9 cellular contexts compared by ENCODE assay signal in the genomic region with DNA sequence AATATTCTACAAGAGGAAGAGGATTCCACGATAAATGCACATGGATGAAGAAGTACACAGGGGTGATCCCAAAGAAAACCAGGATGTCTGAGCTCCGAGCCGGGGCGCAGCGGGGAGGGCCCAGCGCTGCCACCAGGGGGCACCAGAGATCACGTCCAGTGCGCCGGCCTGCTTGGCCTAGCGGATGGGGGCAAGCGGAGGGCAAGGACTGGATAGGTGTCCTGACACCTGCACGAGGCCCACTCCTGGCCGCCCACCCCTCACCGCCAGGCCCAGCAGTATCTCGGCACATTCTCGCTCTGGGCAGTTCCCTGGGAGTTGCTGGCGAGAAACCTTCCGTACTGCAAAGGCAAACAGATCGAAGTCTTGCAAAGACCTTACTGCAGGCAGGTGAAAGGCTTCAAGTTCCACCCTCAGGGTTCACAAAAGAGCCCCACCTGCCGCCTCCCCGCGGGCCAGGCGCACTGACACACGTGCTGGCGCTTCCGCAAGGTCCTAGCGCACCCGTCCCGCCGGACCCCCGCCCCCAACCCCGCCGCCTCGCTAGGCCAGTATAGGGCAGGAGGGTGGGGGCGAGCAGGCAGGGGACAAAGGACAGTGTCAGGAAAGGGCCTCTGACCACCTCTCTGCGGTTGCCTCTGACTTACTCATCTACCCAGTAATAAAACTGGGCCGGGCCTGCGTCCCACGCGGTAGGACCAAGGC. TPM values are rescaled to one million over a fixed set of nuclear protein-coding genes. Genes with fewer than 3 reads are reported as not detected.
A peak's percentile ranks its signal among the peaks of the same experiment; 100 is the strongest.
DNase-seq lines count a peak whose midpoint lies in the region; ATAC-seq and TF ChIP-seq lines count a peak whose summit lies in the region.
"Had no signal": no experiment of that assay in that cellular context is flagged by ENCODE, and none has a peak within 500 bp of the region (broad histone marks: within the 10 kb centered on the region; RNA-seq: fewer than 3 reads in every experiment).

No MANE protein-coding gene starts in this region.

- H3K4me1 Mint-ChIP-seq in activated T-cell treated with anti-CD3 and anti-CD28 coated beads, Interleukin-2, amount 50 U/mL, for 4 hours (ENCODE audit: low read depth), result peaks cover 2% of the 10 kb centered on the region
- peaks cover 51% of the 10 kb centered on the region for H3K4me1 Mint-ChIP-seq in nephron progenitor cell
- peaks cover 20% of the 10 kb centered on the region for H3K4me1 Mint-ChIP-seq in stimulated activated naive CD8-positive, alpha-beta T cell treated with anti-CD3 and anti-CD28 coated beads, Interleukin-15, amount 100 ng/mL, for 72 hours

- H3K27ac Mint-ChIP-seq in nephron progenitor cell, result no peak overlapping the region
- no peak overlapping the region for H3K27ac Mint-ChIP-seq in stimulated activated naive CD8-positive, alpha-beta T cell treated with anti-CD3 and anti-CD28 coated beads, Interleukin-15, amount 100 ng/mL, for 72 hours

- H3K36me3 ChIP-seq in fibroblast of lung (ENCODE audit: control insufficient read depth, insufficient read depth, low read length), result no peaks in the 10 kb centered on the region

- H3K4me3 Mint-ChIP-seq in activated T-cell treated with anti-CD3 and anti-CD28 coated beads, Interleukin-2, amount 50 U/mL, for 4 hours, result no peak overlapping the region
- H3K4me3 Mint-ChIP-seq in nephron progenitor cell, result no peak overlapping the region
- no peak overlapping the region for H3K4me3 Mint-ChIP-seq in stimulated activated naive CD8-positive, alpha-beta T cell treated with anti-CD3 and anti-CD28 coated beads, Interleukin-15, amount 100 ng/mL, for 72 hours

- peak; percentile 17 to 30 for ATAC-seq in activated T-cell treated with anti-CD3 and anti-CD28 coated beads, Interleukin-2, amount 50 U/mL, for 4 hours
- peak; percentile 42 for ATAC-seq in stimulated activated naive CD8-positive, alpha-beta T cell treated with anti-CD3 and anti-CD28 coated beads, Interleukin-15, amount 100 ng/mL, for 72 hours
- no peak for ATAC-seq in HG02885 (IDR thresholded peaks at IDR 0.05; ENCODE audit: poor library complexity, unreplicated experiment)

- H3K4me3 ChIP-seq in AG04450 (ENCODE audit: low read depth, low read length) (no peak overlapping the region), fibroblast of lung (replicated peaks in 1 of 4; ENCODE audit: control extremely low read depth in 1 of 4, insufficient read depth in 1 of 4, low read depth in 3 of 4, low read length in 4 of 4) (no peak overlapping the region)

- H4K20me1 ChIP-seq in fibroblast of lung (ENCODE audit: control insufficient read depth, extremely low read depth, insufficient read depth, low read length), result no peaks in the 10 kb centered on the region

- H3K4me1 ChIP-seq in fibroblast of lung (ENCODE audit: control insufficient read depth, extremely low read depth, insufficient read depth, low read length), result peaks cover 2% of the 10 kb centered on the region

- H3K4me2 ChIP-seq in fibroblast of lung (ENCODE audit: extremely low read depth, insufficient read depth, low read length), result no peak overlapping the region

- H3K79me2 ChIP-seq in fibroblast of lung (ENCODE audit: control insufficient read depth, insufficient read depth, low read length), result no peaks in the 10 kb centered on the region

- DNase-seq in AG04450 (ENCODE audit: low read depth, low spot score) (no peak), GM19238 (ENCODE audit: insufficient read length, low spot score) (peak; percentile 71), NOMO-1 treated with DMSO at 0.1 percent for 48 hours (lab: John Stamatoyannopoulos, UW; ENCODE audit: unreplicated experiment) (peak; percentile 25), fibroblast of lung (ENCODE audit: low read depth in 2 of 2) (peak; percentile 17 to 48), nephron progenitor cell (peak; percentile 94)
- DNase-seq in activated T-cell treated with anti-CD3 and anti-CD28 coated beads, Interleukin-2, amount 50 U/mL, for 4 hours, result peak; percentile 69
- peak; percentile 69 to 73 for DNase-seq in stimulated activated naive CD8-positive, alpha-beta T cell treated with anti-CD3 and anti-CD28 coated beads, Interleukin-15, amount 100 ng/mL, for 72 hours

- no peak overlapping the region for H3K27ac ChIP-seq in AG04450 (ENCODE audit: low read depth, low read length)
- H3K27ac ChIP-seq in fibroblast of lung (ENCODE audit: insufficient read depth, low read length), result no peak overlapping the region

- H3K9me3 ChIP-seq in AG04450 (ENCODE audit: control insufficient read depth, insufficient read depth, low read length) (peaks cover 7% of the 10 kb centered on the region; the same call in 1 of the 2 replicates), fibroblast of lung (ENCODE audit: control insufficient read depth, insufficient read depth, low read depth, low read length) (no peaks in the 10 kb centered on the region)

- H2AFZ ChIP-seq in fibroblast of lung (ENCODE audit: low read length), result no peak overlapping the region

- TF ChIP-seq CTCF in AG04450 (IDR thresholded peaks at IDR 0.05; ENCODE audit: low read depth, low read length) (peak; percentile 96), fibroblast of lung (conservative IDR thresholded peaks at IDR 0.05 in 1 of 2, IDR thresholded peaks at IDR 0.05 in 1 of 2; ENCODE audit: low read depth in 1 of 2, low read length in 2 of 2) (peak; percentile 81 to 93), nephron progenitor cell (IDR thresholded peaks at IDR 0.05) (peak; percentile 100)

- POLR2A ChIA-PET in AG04450 (lab: Yijun Ruan, JAX), result interaction anchor here (0.7 to 1.3 kb wide), 3 partner anchors 11 to 143 kb away, joined by 3 to 5 read pairs (median 3); no protein-coding TSS in a partner anchor

- H3K36me3 Mint-ChIP-seq in activated T-cell treated with anti-CD3 and anti-CD28 coated beads, Interleukin-2, amount 50 U/mL, for 4 hours (ENCODE audit: insufficient read depth), result no peaks in the 10 kb centered on the region
- no peaks in the 10 kb centered on the region for H3K36me3 Mint-ChIP-seq in nephron progenitor cell (ENCODE audit: low read depth)

- no peaks in the 10 kb centered on the region for H3K9me3 Mint-ChIP-seq in activated T-cell treated with anti-CD3 and anti-CD28 coated beads, Interleukin-2, amount 50 U/mL, for 4 hours
- no peaks in the 10 kb centered on the region for H3K9me3 Mint-ChIP-seq in nephron progenitor cell
- H3K9me3 Mint-ChIP-seq in stimulated activated naive CD8-positive, alpha-beta T cell treated with anti-CD3 and anti-CD28 coated beads, Interleukin-15, amount 100 ng/mL, for 72 hours, result no peaks in the 10 kb centered on the region

- peaks cover 32% of the 10 kb centered on the region for H3K27me3 Mint-ChIP-seq in activated T-cell treated with anti-CD3 and anti-CD28 coated beads, Interleukin-2, amount 50 U/mL, for 4 hours (ENCODE audit: low read depth)
- peaks cover 80% of the 10 kb centered on the region for H3K27me3 Mint-ChIP-seq in nephron progenitor cell (ENCODE audit: low read depth, poor library complexity)
- peaks cover 77% of the 10 kb centered on the region for H3K27me3 Mint-ChIP-seq in stimulated activated naive CD8-positive, alpha-beta T cell treated with anti-CD3 and anti-CD28 coated beads, Interleukin-15, amount 100 ng/mL, for 72 hours

- H3K9ac ChIP-seq in fibroblast of lung (ENCODE audit: insufficient read depth, low read length), result no peak overlapping the region

- CTCF ChIA-PET in AG04450 (lab: Charles Lee), result interaction anchor here (0.6 to 12.2 kb wide), 54 partner anchors 9 to 336 kb away, joined by 3 to 670 read pairs (median 4); partner anchors contain the start of genes INAFM2, KNSTRN, PAK6 and PLCB2

- peaks cover 71% of the 10 kb centered on the region for H3K27me3 ChIP-seq in AG04450 (ENCODE audit: control insufficient read depth, insufficient read depth, low read length)
- H3K27me3 ChIP-seq in fibroblast of lung (ENCODE audit: control insufficient read depth, insufficient read depth, low read length), result peaks cover 56% of the 10 kb centered on the region

RNA-seq across cellular contexts. Expression of gene ANKRD63, which starts 3.3 kb away (rescaled TPM):
- polyA plus RNA-seq in AG04450 (2011; rRNA removed) (not detected in 2 replicates), fibroblast of lung (not detected in 2 replicates)
- not detected in 2 replicates for polyA minus RNA-seq in AG04450 (2011; rRNA and poly(A)+ RNA removed)
- total RNA-seq in activated T-cell treated with anti-CD3 and anti-CD28 coated beads, Interleukin-2, amount 50 U/mL, for 4 hours, result not detected
- total RNA-seq in fibroblast of lung, result not detected in 2 replicates
- polyA plus RNA-seq in fibroblast of lung (2012), result not detected in 2 replicates
- not detected in 2 replicates for polyA minus RNA-seq in fibroblast of lung (ENCODE audit: low replicate concordance)
- polyA plus RNA-seq: thymus had no signal

RNA-seq across cellular contexts. Expression of gene PLCB2, which starts 28.1 kb away (rescaled TPM):
- polyA plus RNA-seq in AG04450 (2011; rRNA removed) (0.24 and 0.32 TPM in 2 replicates), fibroblast of lung (0.33 and 0.40 TPM in 2 replicates)
- polyA minus RNA-seq in AG04450 (2011; rRNA and poly(A)+ RNA removed), result 0.23 and 0.26 TPM in 2 replicates
- 10 to 100 TPM; 41.7 to 50.3 (median 48.6) TPM for total RNA-seq in activated T-cell treated with anti-CD3 and anti-CD28 coated beads, Interleukin-2, amount 50 U/mL, for 4 hours
- total RNA-seq in fibroblast of lung, result under 0.01 TPM in 2 replicates
- polyA plus RNA-seq in fibroblast of lung (2012), result 0.35 and 0.68 TPM in 2 replicates
- not detected in 2 replicates for polyA minus RNA-seq in fibroblast of lung (ENCODE audit: low replicate concordance)

RNA-seq across cellular contexts. Expression of gene PAK6, which starts 40.7 kb away (rescaled TPM):
- polyA plus RNA-seq in AG04450 (2011; rRNA removed) (not detected in 2 replicates), fibroblast of lung (0.03 and 0.05 TPM in 2 replicates)
- polyA minus RNA-seq in AG04450 (2011; rRNA and poly(A)+ RNA removed), result not detected in 2 replicates
- total RNA-seq in activated T-cell treated with anti-CD3 and anti-CD28 coated beads, Interleukin-2, amount 50 U/mL, for 4 hours, result under 1 TPM; 0.28 to 0.84 (median 0.76) TPM
- under 0.01 TPM in 1 of 2 replicates, not detected in the other for total RNA-seq in fibroblast of lung
- 0.19 TPM in 1 of 2 replicates, not detected in the other for polyA plus RNA-seq in fibroblast of lung (2012)
- not detected in 2 replicates for polyA minus RNA-seq in fibroblast of lung (ENCODE audit: low replicate concordance)

RNA-seq across cellular contexts. Expression of gene INAFM2, which starts 43.9 kb away (rescaled TPM):
- polyA plus RNA-seq in AG04450 (2011; rRNA removed) (10.4 and 11.4 TPM in 2 replicates), fibroblast of lung (8.2 and 11.0 TPM in 2 replicates)
- polyA minus RNA-seq in AG04450 (2011; rRNA and poly(A)+ RNA removed), result 5.0 and 6.6 TPM in 2 replicates
- total RNA-seq in activated T-cell treated with anti-CD3 and anti-CD28 coated beads, Interleukin-2, amount 50 U/mL, for 4 hours, result 10 to 100 TPM; 11.4 to 13.3 (median 13.3) TPM
- 8.9 and 9.2 TPM in 2 replicates for total RNA-seq in fibroblast of lung
- 12.0 and 13.1 TPM in 2 replicates for polyA plus RNA-seq in fibroblast of lung (2012)
- 1.0 and 4.3 TPM in 2 replicates for polyA minus RNA-seq in fibroblast of lung (ENCODE audit: low replicate concordance)

Comparison
In these comparisons a context has a peak if more than half of its experiments do, and no peak if none do; other contexts are left out.
1. RNA of gene PLCB2, which starts 28.1 kb away (total RNA-seq): 41.7 to 50.3 TPM in activated T-cell treated with anti-CD3 and anti-CD28 coated beads, Interleukin-2, amount 50 U/mL, for 4 hours; under 0.01 TPM in fibroblast of lung; every median in the first group is over 10 times any median in the second.
2. Peak in every context shown above with its lines, with median percentiles within 50 percentile points of each other: CTCF ChIP-seq.